8 cellular contexts compared by ENCODE assay signal in the genomic region with DNA sequence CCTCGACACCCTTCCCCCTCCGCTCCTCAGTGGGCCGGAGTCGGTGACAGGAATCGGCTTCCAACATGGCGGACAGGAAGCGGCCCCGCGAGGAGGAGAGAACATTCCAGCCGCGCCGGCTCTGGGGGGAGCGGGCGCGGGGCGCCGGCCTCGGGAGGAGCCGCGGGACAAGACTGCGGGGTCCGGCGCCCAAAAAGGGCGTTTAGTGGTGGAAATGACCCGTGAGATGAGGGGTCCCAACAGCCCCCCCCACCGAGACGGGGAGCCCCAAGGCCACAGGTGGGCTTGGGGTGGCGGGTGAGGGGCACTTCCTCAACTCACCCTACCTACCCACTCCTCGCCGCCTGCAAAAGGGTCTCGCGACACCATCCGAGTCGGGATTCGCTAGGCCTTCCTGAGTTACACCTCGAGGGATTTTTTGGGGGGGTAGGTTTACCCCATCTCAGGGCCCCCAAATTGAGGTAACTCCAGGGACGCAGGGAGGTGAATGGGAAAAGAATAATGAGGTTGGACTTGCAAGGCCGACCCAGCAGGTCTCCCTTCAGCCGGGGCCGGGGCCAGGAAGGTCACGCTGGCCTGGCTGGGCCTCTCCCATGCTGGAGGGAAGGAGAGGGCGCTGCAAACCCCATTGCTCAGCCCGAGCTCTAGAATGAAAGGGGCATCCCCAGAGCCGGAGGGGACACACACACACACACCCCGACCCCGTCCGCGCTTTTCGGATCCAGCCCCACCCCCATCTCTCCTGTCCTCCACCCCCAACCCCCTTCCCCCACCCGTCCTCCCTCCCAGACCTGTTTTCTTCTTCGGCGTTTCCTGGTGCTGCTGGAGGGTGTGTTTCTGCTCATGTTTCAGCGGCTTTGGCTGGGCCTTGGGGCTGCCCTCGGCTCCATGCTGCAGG. TPM values are rescaled to one million over a fixed set of nuclear protein-coding genes. Genes with fewer than 3 reads are reported as not detected.
A peak's percentile ranks its signal among the peaks of the same experiment; 100 is the strongest.
DNase-seq lines count a peak whose midpoint lies in the region; ATAC-seq and TF ChIP-seq lines count a peak whose summit lies in the region.

No MANE protein-coding gene starts in this region.

- peak overlapping the region; percentile 78 for H3K9ac ChIP-seq in fibroblast of lung (ENCODE audit: insufficient read depth, low read length)

- H3K27ac Mint-ChIP-seq in naive thymus-derived CD8-positive, alpha-beta T cell: peak overlapping the region; percentile 97 to 99 (median 98)

- H3K9me2 ChIP-seq in OCI-LY7 (ENCODE audit: insufficient read depth, low read length): no peaks in the 10 kb centered on the region

- peaks cover 3 to 23% (median 4%) of the 10 kb centered on the region in 3 donors for H3K36me3 Mint-ChIP-seq in naive thymus-derived CD8-positive, alpha-beta T cell

- H3K9me3 ChIP-seq in OCI-LY7 (ENCODE audit: low read length) (no peaks in the 10 kb centered on the region), fibroblast of lung (ENCODE audit: control insufficient read depth, insufficient read depth, low read depth, low read length) (no peaks in the 10 kb centered on the region)

- DNase-seq in GM12864 (ENCODE audit: low read depth): no peak
- peak; percentile 76 for DNase-seq in OCI-LY7 (ENCODE audit: low spot score)
- DNase-seq in activated T-helper 1 cell treated with anti-CD3 and anti-CD28 coated beads, Interleukin-2, amount 50 U/mL, for 16 hours (ENCODE audit: low read depth in 1 of 2, low spot score in 1 of 2): peak; percentile 31 to 41
- peak; percentile 45 to 50 for DNase-seq in fibroblast of lung (ENCODE audit: low read depth in 2 of 2)
- DNase-seq in naive thymus-derived CD8-positive, alpha-beta T cell: peak; percentile 38 to 82 (median 54)
- DNase-seq in stimulated activated naive CD4-positive, alpha-beta T cell (lab: John Stamatoyannopoulos, UW): peak; percentile 26 to 69 (median 60)

- peaks cover 58% of the 10 kb centered on the region for H3K79me2 ChIP-seq in OCI-LY7 (ENCODE audit: insufficient read depth, low read depth, low read length)
- peaks cover 55% of the 10 kb centered on the region for H3K79me2 ChIP-seq in fibroblast of lung (ENCODE audit: control insufficient read depth, insufficient read depth, low read length)

- H3K9me3 Mint-ChIP-seq in naive thymus-derived CD8-positive, alpha-beta T cell: no peaks in the 10 kb centered on the region

- H3K4me1 Mint-ChIP-seq in naive thymus-derived CD8-positive, alpha-beta T cell: peaks cover 17 to 58% (median 48%) of the 10 kb centered on the region in 4 donors

- no peaks in the 10 kb centered on the region for H3K27me3 ChIP-seq in fibroblast of lung (ENCODE audit: control insufficient read depth, insufficient read depth, low read length)

- H4K20me1 ChIP-seq in OCI-LY7 (ENCODE audit: insufficient read depth, low read length) (peaks cover 34% of the 10 kb centered on the region), fibroblast of lung (ENCODE audit: control insufficient read depth, extremely low read depth, insufficient read depth, low read length) (peaks cover 4% of the 10 kb centered on the region)

- no peak overlapping the region for H2AFZ ChIP-seq in OCI-LY7 (ENCODE audit: low read length)
- H2AFZ ChIP-seq in fibroblast of lung (ENCODE audit: low read length): no peak overlapping the region

- TF ChIP-seq CTCF in GM12864 (IDR thresholded peaks at IDR 0.05; ENCODE audit: low read depth, low read length, missing control alignments): no peak
- TF ChIP-seq CTCF in OCI-LY7 (conservative IDR thresholded peaks at IDR 0.05; ENCODE audit: low read length): no peak
- no peak for TF ChIP-seq CTCF in fibroblast of lung (conservative IDR thresholded peaks at IDR 0.05 in 1 of 2, IDR thresholded peaks at IDR 0.05 in 1 of 2; ENCODE audit: low read depth in 1 of 2, low read length in 2 of 2)

- peak overlapping the region; percentile 97 to 100 (median 99) for H3K4me3 Mint-ChIP-seq in naive thymus-derived CD8-positive, alpha-beta T cell

- intact Hi-C loops in OCI-LY7 (cut with micrococcal nuclease; ENCODE audit: unreplicated experiment): no loop called here

- H3K4me3 ChIP-seq in GM12864 (ENCODE audit: low read depth, low read length): peak overlapping the region; percentile 77
- peak overlapping the region; percentile 95 for H3K4me3 ChIP-seq in OCI-LY7 (ENCODE audit: low read depth, low read length, poor library complexity, severe bottlenecking)
- peak overlapping the region; percentile 88 to 99 (median 96) for H3K4me3 ChIP-seq in fibroblast of lung (replicated peaks in 1 of 4; ENCODE audit: control extremely low read depth in 1 of 4, insufficient read depth in 1 of 4, low read depth in 3 of 4, low read length in 4 of 4)

- BruUV-seq in OCI-LY7 (replicated peaks; lab: Mats Ljungman, UMichigan): TSS peak; percentile 42

- H3K27ac ChIP-seq in OCI-LY7 (ENCODE audit: low read depth, low read length, poor library complexity, severe bottlenecking) (peak overlapping the region; percentile 88), fibroblast of lung (ENCODE audit: insufficient read depth, low read length) (peak overlapping the region; percentile 85)

- POLR2A ChIA-PET in OCI-LY7 (lab: Charles Lee): interaction anchor here (0.5 to 1.3 kb wide), 10 partner anchors 10 to 621 kb away, joined by 3 to 6 read pairs (median 4); no protein-coding TSS in a partner anchor
- POLR2A ChIA-PET in naive thymus-derived CD8-positive, alpha-beta T cell (lab: Charles Lee): interaction anchor here (0.7 to 2.7 kb wide), 30 partner anchors 8 to 722 kb away, joined by 3 to 21 read pairs (median 4); partner anchors contain the start of genes MYO18A, PHF12, PIGS and TAOK1

- ATAC-seq in HG03280 (IDR thresholded peaks at IDR 0.05; ENCODE audit: unreplicated experiment) (peak; percentile 14), HG02840 (IDR thresholded peaks at IDR 0.05; ENCODE audit: low FRiP score, unreplicated experiment) (no peak)
- ATAC-seq in naive thymus-derived CD8-positive, alpha-beta T cell: peak; percentile 32 to 39

- H3K4me1 ChIP-seq in OCI-LY7 (ENCODE audit: insufficient read depth, low read length, poor library complexity, severe bottlenecking): peaks cover 27% of the 10 kb centered on the region
- peaks cover 3% of the 10 kb centered on the region for H3K4me1 ChIP-seq in fibroblast of lung (ENCODE audit: control insufficient read depth, extremely low read depth, insufficient read depth, low read length)

- CTCF ChIA-PET in OCI-LY7 (lab: Charles Lee; ENCODE audit: unreplicated experiment): interaction anchor here (1.0 kb wide), 1 partner anchor 10 kb away, joined by 3 read pairs; no protein-coding TSS in a partner anchor

- H3K36me3 ChIP-seq in OCI-LY7 (ENCODE audit: insufficient read depth, low read length) (peaks cover 43% of the 10 kb centered on the region), fibroblast of lung (ENCODE audit: control insufficient read depth, insufficient read depth, low read length) (peaks cover 4% of the 10 kb centered on the region)

- no peaks in the 10 kb centered on the region for H3K27me3 Mint-ChIP-seq in naive thymus-derived CD8-positive, alpha-beta T cell

- H3K4me2 ChIP-seq in OCI-LY7 (ENCODE audit: low read length) (peak overlapping the region; percentile 76), fibroblast of lung (ENCODE audit: extremely low read depth, insufficient read depth, low read length) (peak overlapping the region; percentile 36)

RNA-seq across cellular contexts. Expression of gene NUFIP2, which starts 0.7 kb away (rescaled TPM):
- 36.0 and 37.1 TPM in 2 replicates for total RNA-seq in OCI-LY7 (2014; rRNA removed; shearing (Covaris generic))
- total RNA-seq in OCI-LY7 (2022) (70.4 and 71.4 TPM in 2 replicates), fibroblast of lung (33.2 and 35.4 TPM in 2 replicates)
- 11.0 and 12.3 TPM in 2 replicates for polyA plus RNA-seq in fibroblast of lung
- polyA plus RNA-seq in fibroblast of lung (2012): 16.7 and 20.7 TPM in 2 replicates
- polyA minus RNA-seq in fibroblast of lung (ENCODE audit: low replicate concordance): 7.2 and 7.4 TPM in 2 replicates
- total RNA-seq in naive thymus-derived CD8-positive, alpha-beta T cell: 10 to 100 TPM; 71.3 to 89.3 TPM
- 10 to 100 TPM in 2 of 3 donors, 1 to 10 TPM in 1; 9.2 to 11.9 (median 11.5) TPM for polyA plus RNA-seq in naive thymus-derived CD8-positive, alpha-beta T cell

RNA-seq across cellular contexts. Expression of gene CRYBA1, which starts 46.6 kb away (rescaled TPM):
- not detected in 2 replicates for total RNA-seq in OCI-LY7 (2014; rRNA removed; shearing (Covaris generic))
- total RNA-seq in OCI-LY7 (2022): not detected in 2 replicates
- 0.17 TPM in 1 of 2 replicates, not detected in the other for total RNA-seq in fibroblast of lung
- not detected in 2 replicates for polyA plus RNA-seq in fibroblast of lung
- polyA plus RNA-seq in fibroblast of lung (2012): not detected in 2 replicates
- polyA minus RNA-seq in fibroblast of lung (ENCODE audit: low replicate concordance): not detected in 2 replicates
- not detected for total RNA-seq in naive thymus-derived CD8-positive, alpha-beta T cell
- not detected for polyA plus RNA-seq in naive thymus-derived CD8-positive, alpha-beta T cell
